24 cellular contexts compared by ENCODE assay signal in genomic region chr20:11212288-11212687, GRCh38.
"Had no signal": no experiment of that assay in that cellular context is flagged by ENCODE, and none has a peak within 500 bp of the region (broad histone marks: within the 10 kb centered on the region; RNA-seq: fewer than 3 reads in every experiment).

No MANE protein-coding gene starts in this region.

- H3K9me3 ChIP-seq: Peyer's patch, SJCRH30 had no signal

- H3K27ac ChIP-seq: HL-60, PC-9, Peyer's patch, SJCRH30 had no signal

- H2AFZ ChIP-seq: PC-9 had no signal

- H3K4me3 ChIP-seq: PC-9, Peyer's patch, SJCRH30 had no signal

- ATAC-seq: Right ventricle myocardium inferior, SK-N-SH treated with all-trans-retinoic acid at 6 μM for 48 hours had no signal

- H3K4me2 ChIP-seq: PC-9 had no signal

- H3K27me3 ChIP-seq: Peyer's patch, SJCRH30 had no signal

- H3K36me3 ChIP-seq: Peyer's patch, SJCRH30 had no signal

- DNase-seq: KBM-7, MV-4-11, NCI-H1048, NCI-H1105, NCI-H1417, NCI-H1436 treated with DMSO at 0.1 percent for 48 hours, NCI-H1694, NCI-H187 treated with DMSO at 0.1 percent for 48 hours, NCI-H2029 treated with DMSO at 0.1 percent for 48 hours, NCI-H2171, NCI-H226, NCI-H446, NCI-H510A, NCI-H524 treated with DMSO at 0.1 percent for 48 hours, NCI-H69, NCI-H774, PC-9, Peyer's patch, SHP77 treated with DMSO at 0.1 percent for 48 hours, SJCRH30, T-helper 1 cell had no signal
